In the genomic region with DNA sequence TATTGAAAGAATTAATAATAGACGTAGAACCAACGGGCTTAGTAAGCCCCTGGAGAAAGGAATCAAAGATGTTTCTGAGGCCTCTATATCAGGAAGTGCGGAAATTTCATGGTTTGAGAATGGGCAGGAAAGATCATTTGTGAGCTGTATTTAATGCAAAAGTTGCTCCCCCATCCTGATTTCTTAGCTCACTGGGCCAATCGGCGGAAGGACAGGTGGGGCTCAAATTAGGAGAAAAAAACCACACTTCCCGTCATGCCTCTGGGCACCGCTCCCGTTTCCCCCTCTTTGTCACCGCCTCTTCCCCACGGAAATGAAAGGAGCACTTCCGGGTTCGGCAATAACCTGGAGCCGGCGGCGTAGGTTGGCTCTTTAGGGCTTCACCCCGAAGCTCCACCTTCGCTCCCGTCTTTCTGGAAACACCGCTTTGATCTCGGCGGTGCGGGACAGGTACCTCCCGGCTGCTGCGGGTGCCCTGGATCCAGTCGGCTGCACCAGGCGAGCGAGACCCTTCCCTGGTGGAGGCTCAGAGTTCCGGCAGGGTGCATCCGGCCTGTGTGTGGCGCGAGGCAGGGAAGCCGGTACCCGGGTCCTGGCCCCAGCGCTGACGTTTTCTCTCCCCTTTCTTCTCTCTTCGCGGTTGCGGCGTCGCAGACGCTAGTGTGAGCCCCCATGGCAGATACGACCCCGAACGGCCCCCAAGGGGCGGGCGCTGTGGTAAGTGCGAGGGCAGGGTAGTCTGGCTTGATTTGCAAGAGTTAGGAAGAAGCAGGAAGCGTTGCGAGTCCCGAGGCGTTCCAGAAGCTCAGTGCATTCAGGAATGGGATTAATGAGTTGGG, we compare ENCODE assay signal across 8 cellular contexts. TPM values are rescaled to one million over a fixed set of nuclear protein-coding genes. Genes with fewer than 3 reads are reported as not detected.
DNase-seq lines count a peak whose midpoint lies in the region; ATAC-seq and TF ChIP-seq lines count a peak whose summit lies in the region.

A gene with protein sequence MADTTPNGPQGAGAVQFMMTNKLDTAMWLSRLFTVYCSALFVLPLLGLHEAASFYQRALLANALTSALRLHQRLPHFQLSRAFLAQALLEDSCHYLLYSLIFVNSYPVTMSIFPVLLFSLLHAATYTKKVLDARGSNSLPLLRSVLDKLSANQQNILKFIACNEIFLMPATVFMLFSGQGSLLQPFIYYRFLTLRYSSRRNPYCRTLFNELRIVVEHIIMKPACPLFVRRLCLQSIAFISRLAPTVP (plus strand): TSS at position 617 of the 839 bp plus-strand sequence. CDS start 56 bp downstream, at position 673.

- H3K27me3 ChIP-seq in dorsolateral prefrontal cortex (no peaks in the 10 kb centered on the region), right lobe of liver (no peaks in the 10 kb centered on the region)

- H3K4me1 ChIP-seq in right lobe of liver = peaks cover 0 to 32% (median 8%) of the 10 kb centered on the region in 4 donors

- H3K27ac ChIP-seq in dorsolateral prefrontal cortex (peak within 1 kb of the TSS in 49 of 59 donors; percentile 8 to 87 (median 62)), right lobe of liver (peak within 1 kb of the TSS; percentile 77 to 91 (median 90))

- TF ChIP-seq CTCF in dorsolateral prefrontal cortex (IDR thresholded peaks at IDR 0.05 in 54 of 56, conservative IDR thresholded peaks at IDR 0.05 in 2 of 56; ENCODE audit: low read depth in 1 of 56, partially characterized antibody in 56 of 56) = peak in 44 of 56 donors; percentile 11 to 61 (median 33)
- peak in 1 of 4 donors; percentile 25 for TF ChIP-seq CTCF in right lobe of liver (IDR thresholded peaks at IDR 0.05)

- intact Hi-C loops in dorsolateral prefrontal cortex (cut with DNase I) = loop anchor here (2.0 kb wide), 2 partner anchors 52 to 56 kb away; partner anchors contain the start of gene SLC30A9 (in 1 of the 2)
- intact Hi-C loops in right lobe of liver (cut with DNase I) = no loop called here

- H3K4me3 ChIP-seq in dorsolateral prefrontal cortex (peak within 1 kb of the TSS; percentile 72 to 100 (median 93)), right lobe of liver (peak within 1 kb of the TSS; percentile 84 to 93 (median 91))

- H3K36me3 ChIP-seq in right lobe of liver = peaks cover 0 to 10% (median 0%) of the 10 kb centered on the region in 4 donors

- DNase-seq in CD1c-positive myeloid dendritic cell (ENCODE audit: extremely low spot score) = peak; percentile 89
- peak; percentile 94 for DNase-seq in NCI-H82 (lab: John Stamatoyannopoulos, UW)
- DNase-seq in activated CD4-positive, alpha-beta T cell treated with anti-CD3 and anti-CD28 coated beads, Interleukin-2, amount 50 U/mL, for 48 hours = peak; percentile 78 to 85
- peak; percentile 76 to 95 (median 88) for DNase-seq in dorsolateral prefrontal cortex
- peak; percentile 88 to 95 (median 92) for DNase-seq in right lobe of liver
- DNase-seq in stimulated activated CD4-positive, alpha-beta T cell treated with anti-CD3 and anti-CD28 coated beads, Interleukin-4, amount 100 ng/mL, for 4 hours = peak; percentile 71 to 83

- WGBS in right lobe of liver (ENCODE audit: insufficient coverage, low coverage, low lambda C conversion rate, missing lambda C conversion rate) = 1% methylated on average over 38 of the region's 51 CpGs

- ATAC-seq in GM19397 (IDR thresholded peaks at IDR 0.05; ENCODE audit: unreplicated experiment) = peak; percentile 86
- ATAC-seq in HG03571 (IDR thresholded peaks at IDR 0.05; ENCODE audit: unreplicated experiment) = peak; percentile 86
- peak; percentile 86 to 91 (median 88) for ATAC-seq in right lobe of liver

- peak; percentile 85 for TF ChIP-seq POLR2A in right lobe of liver (IDR thresholded peaks at IDR 0.05)

- no peaks in the 10 kb centered on the region for H3K9me3 ChIP-seq in right lobe of liver

RNA-seq across cellular contexts. Expression of the gene that starts here (rescaled TPM):
- 10 to 100 TPM; 42.8 to 88.4 (median 63.7) TPM for total RNA-seq in dorsolateral prefrontal cortex
- total RNA-seq in right lobe of liver = 10 to 100 TPM; 48.9 to 82.7 (median 60.8) TPM

Comparison
In these comparisons a context has a peak if more than half of its experiments do, and no peak if none do; other contexts are left out.
1. Peak in every context shown above with its lines: DNase-seq, ATAC-seq, H3K4me3 ChIP-seq and H3K27ac ChIP-seq.
2. intact Hi-C loops: an anchor here in dorsolateral prefrontal cortex (2.0 kb wide); none called in right lobe of liver.